ENCODE assay signal across 20 cellular contexts in genomic region chr17:82709676-82710498, GRCh38.
"Had no signal": no experiment of that assay in that cellular context is flagged by ENCODE, and none has a peak within 500 bp of the region (broad histone marks: within the 10 kb centered on the region; RNA-seq: fewer than 3 reads in every experiment).

No MANE protein-coding gene starts in this region.

- H3K27me3 ChIP-seq: adrenal gland, breast epithelium, suprapubic skin, vagina had no signal

- H3K9me3 ChIP-seq: adrenal gland, breast epithelium, suprapubic skin, vagina had no signal

- H3K27ac ChIP-seq: adrenal gland, breast epithelium, coronary artery, suprapubic skin, vagina had no signal

- H3K36me3 ChIP-seq: adrenal gland, breast epithelium, suprapubic skin, vagina had no signal

- FAIRE-seq: astrocyte, endometrium, frontal cortex had no signal

- H3K4me1 ChIP-seq: adrenal gland, breast epithelium, suprapubic skin, vagina had no signal

- DNase-seq: activated B cell treated with CpG ODN at 0.5 μM for 24 hours; activated CD4-positive, alpha-beta memory T cell treated with anti-CD3 and anti-CD28 coated beads for 36 hours; activated CD4-positive, alpha-beta T cell treated with anti-CD3 and anti-CD28 coated beads for 4 hours; activated gamma-delta T cell treated with Interleukin-2 at 50 U/mL for 16 hours; activated T-cell treated with anti-CD3 and anti-CD28 coated beads for 4 hours; erythroblast; head of caudate nucleus; kidney glomerular epithelial cell; left ventricle myocardium superior; T-helper 9 cell; trophoblast cell had no signal

- ATAC-seq: activated naive CD4-positive, alpha-beta T cell treated with anti-CD3 and anti-CD28 coated beads, Interleukin-2, amount 50 U/mL, for 72 hours; left ventricle myocardium superior had no signal

- H3K4me3 ChIP-seq: adrenal gland, breast epithelium, coronary artery, suprapubic skin, vagina had no signal
